9 cellular contexts compared by ENCODE assay signal in genomic region chr3:57929988-57930387, GRCh38.
"Had no signal": no experiment of that assay in that cellular context is flagged by ENCODE, and none has a peak within 500 bp of the region (broad histone marks: within the 10 kb centered on the region; RNA-seq: fewer than 3 reads in every experiment).

No MANE protein-coding gene starts in this region.

- H3K27ac Mint-ChIP-seq: GM23338, HFFc6 had no signal

- H2AFZ ChIP-seq: GM23338 had no signal

- DNase-seq: H7, HFFc6, IMR-90 had no signal

- H3K4me1 ChIP-seq: HAP-1 had no signal

- H3K4me3 Mint-ChIP-seq: GM23338, HFFc6 had no signal

- FAIRE-seq: H1, HTR-8/SVneo, K562 had no signal

- H3K4me2 ChIP-seq: GM23338 had no signal

- H3K9me3 ChIP-seq: HAP-1 had no signal

- H3K9me3 Mint-ChIP-seq: GM23338, HFFc6 had no signal

- ATAC-seq: GM23338, HCT116, K562 had no signal

- H3K4me3 ChIP-seq: GM23338, HAP-1, K562 had no signal
